24 cellular contexts compared by ENCODE assay signal in the genomic region with DNA sequence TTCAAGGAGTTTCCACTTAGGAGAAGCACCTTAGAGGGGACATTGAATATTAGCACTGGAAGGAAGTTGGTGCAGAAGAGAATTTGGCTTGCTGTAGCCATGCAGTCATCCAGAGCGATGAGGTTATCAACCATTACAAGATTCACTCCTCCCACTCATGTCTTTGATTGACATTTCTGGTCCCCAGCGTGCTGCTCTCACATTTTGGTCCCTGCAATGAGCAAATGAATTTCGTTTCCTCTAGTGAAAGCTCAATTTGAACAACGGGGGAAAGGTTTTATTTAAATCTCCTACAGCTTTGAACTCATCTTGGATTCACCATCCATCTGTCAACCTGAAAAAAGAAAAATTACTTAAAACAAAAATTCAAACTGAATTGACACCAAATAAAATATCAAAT.
DNase-seq lines count a peak whose midpoint lies in the region; ATAC-seq, FAIRE-seq and TF ChIP-seq lines count a peak whose summit lies in the region.
"Had no signal": no experiment of that assay in that cellular context is flagged by ENCODE, and none has a peak within 500 bp of the region (broad histone marks: within the 10 kb centered on the region; RNA-seq: fewer than 3 reads in every experiment).

No MANE protein-coding gene starts in this region.

- DNase-seq in Ammon's horn (ENCODE audit: low spot score) (peak; percentile 4), GM12878 (ENCODE audit: low read depth, low spot score) (no peak), putamen (ENCODE audit: low spot score) (peak; percentile 77)
- DNase-seq: AML-193; BE2C; C1 segment of cervical spinal cord; CD4-positive, alpha-beta memory T cell; CD4-positive, CD25-positive, alpha-beta regulatory T cell; CD8-positive, alpha-beta memory T cell; COR-L47; DMS 273 treated with DMSO at 0.1 percent for 48 hours; DMS153; DMS53; DMS79; DND-41; EL; GDM1 had no signal

- CTCF ChIA-PET in GM12878 (lab: Yijun Ruan, JAX) = interaction anchor here (1.0 to 2.3 kb wide), 3 partner anchors 14 to 1005 kb away, joined by 3 to 8 read pairs (median 7); no protein-coding TSS in a partner anchor

- no peak overlapping the region for H3K27ac ChIP-seq in GM12878 (ENCODE audit: control insufficient read depth, insufficient read depth)
- H3K27ac ChIP-seq: 22Rv1, A549, BLaER1 had no signal

- in situ Hi-C loops in GM12878 (cut with MboI) = no loop called here

- 8% methylated on average over 4 of the region's 4 CpGs for WGBS in GM12878 (ENCODE audit: insufficient coverage, insufficient replicate concordance, low lambda C conversion rate, missing lambda C conversion rate)

- no peaks in the 10 kb centered on the region for H3K27me3 ChIP-seq in GM12878 (replicated peaks in 1 of 2; ENCODE audit: control insufficient read depth in 2 of 2, insufficient read depth in 2 of 2, low read length in 1 of 2)
- H3K27me3 ChIP-seq: BE2C, BLaER1 had no signal

- no peaks in the 10 kb centered on the region for H3K9me3 ChIP-seq in GM12878 (replicated peaks; ENCODE audit: control insufficient read depth, insufficient read depth, low read length)
- H3K9me3 ChIP-seq: A549, BE2C had no signal

- TF ChIP-seq CTCF in GM12878 (IDR thresholded peaks at IDR 0.05 in 2 of 3, conservative IDR thresholded peaks at IDR 0.05 in 1 of 3; ENCODE audit: control insufficient read depth in 2 of 3, extremely low read depth in 1 of 3, insufficient read depth in 1 of 3, low read depth in 3 of 3, low read length in 3 of 3) = no peak

- H3K36me3 ChIP-seq in GM12878 (ENCODE audit: control insufficient read depth in 2 of 2, insufficient read depth in 2 of 2, low read length in 1 of 2) = no peaks in the 10 kb centered on the region
- H3K36me3 ChIP-seq: BE2C, BLaER1 had no signal

- peak; percentile 47 for ATAC-seq in GM12878
- ATAC-seq in HG02623 (IDR thresholded peaks at IDR 0.05; ENCODE audit: unreplicated experiment) = no peak
- no peak for ATAC-seq in HG02885 (IDR thresholded peaks at IDR 0.05; ENCODE audit: poor library complexity, unreplicated experiment)
- ATAC-seq: A549 had no signal

- no peaks in the 10 kb centered on the region for H3K4me1 ChIP-seq in GM12878 (ENCODE audit: control insufficient read depth, insufficient read depth, low read length)
- H3K4me1 ChIP-seq: A549, BLaER1 had no signal

- intact Hi-C loops in GM12878 (cut with micrococcal nuclease; ENCODE audit: unreplicated experiment) = no loop called here

- no peak overlapping the region for H3K4me2 ChIP-seq in GM12878 (ENCODE audit: control insufficient read depth, insufficient read depth)
- H3K4me2 ChIP-seq: A549, BLaER1 had no signal

- POLR2A ChIA-PET in GM12878 (lab: Charles Lee) = no interaction called here

- no peak overlapping the region for H2AFZ ChIP-seq in GM12878 (ENCODE audit: control insufficient read depth, low read depth, low read length)

- no peak overlapping the region for H3K9ac ChIP-seq in GM12878 (ENCODE audit: control insufficient read depth, insufficient read depth, low read length)
- H3K9ac ChIP-seq: BLaER1 had no signal

- no peaks in the 10 kb centered on the region for H3K79me2 ChIP-seq in GM12878 (ENCODE audit: control insufficient read depth, insufficient read depth, low read length)

- no peak for TF ChIP-seq POLR2A in GM12878 (IDR thresholded peaks at IDR 0.05; ENCODE audit: low read depth, low read length)

- no peaks in the 10 kb centered on the region for H4K20me1 ChIP-seq in GM12878 (ENCODE audit: control insufficient read depth, insufficient read depth)
- H4K20me1 ChIP-seq: BLaER1 had no signal

- H3K4me3 ChIP-seq in GM12878 = no peak overlapping the region
- H3K4me3 ChIP-seq: A549, BLaER1 had no signal

- no peak for FAIRE-seq in GM12878 (lab: Jason Lieb, UNC)
- FAIRE-seq: A549, GM12891, GM18507 had no signal

- RAD21 ChIA-PET in GM12878 (lab: Charles Lee; ENCODE audit: unreplicated experiment) = no interaction called here

- no peak for TF ChIP-seq EP300 in GM12878 (IDR thresholded peaks at IDR 0.05; ENCODE audit: borderline replicate concordance in 1 of 2, control insufficient read depth in 1 of 2, low read depth in 2 of 2, low read length in 2 of 2)

- SMC1A ChIA-PET in GM12878 (lab: Charles Lee; ENCODE audit: uncharacterized antibody, unreplicated experiment) = interaction anchor here (1.0 to 1.4 kb wide), 4 partner anchors 17 to 88 kb away, joined by 3 to 5 read pairs (median 4); no protein-coding TSS in a partner anchor

- BruUV-seq in GM12878 (replicated peaks; lab: Mats Ljungman, UMichigan) = no TSS peak

- no peak for TF ChIP-seq RAD21 in GM12878 (IDR thresholded peaks at IDR 0.05; ENCODE audit: insufficient read depth, low read depth, low read length)

TF ChIP-seq in GM12878, 131 proteins besides CTCF, POLR2A, EP300 and RAD21:
- TF ChIP-seq MTA2 (IDR thresholded peaks at IDR 0.05; ENCODE audit: low read depth) = no peak
- TF ChIP-seq, protein P1, sequence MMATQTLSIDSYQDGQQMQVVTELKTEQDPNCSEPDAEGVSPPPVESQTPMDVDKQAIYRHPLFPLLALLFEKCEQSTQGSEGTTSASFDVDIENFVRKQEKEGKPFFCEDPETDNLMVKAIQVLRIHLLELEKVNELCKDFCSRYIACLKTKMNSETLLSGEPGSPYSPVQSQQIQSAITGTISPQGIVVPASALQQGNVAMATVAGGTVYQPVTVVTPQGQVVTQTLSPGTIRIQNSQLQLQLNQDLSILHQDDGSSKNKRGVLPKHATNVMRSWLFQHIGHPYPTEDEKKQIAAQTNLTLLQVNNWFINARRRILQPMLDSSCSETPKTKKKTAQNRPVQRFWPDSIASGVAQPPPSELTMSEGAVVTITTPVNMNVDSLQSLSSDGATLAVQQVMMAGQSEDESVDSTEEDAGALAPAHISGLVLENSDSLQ (IDR thresholded peaks at IDR 0.05) = peak; percentile 49; the same call in 1 of the 2 replicates
